Comparison of ENCODE assay signal across 38 cellular contexts in genomic region chr6:22281691-22282090, GRCh38. TPM values are rescaled to one million over a fixed set of nuclear protein-coding genes. Genes with fewer than 3 reads are reported as not detected.
"Had no signal": no experiment of that assay in that cellular context is flagged by ENCODE, and none has a peak within 500 bp of the region (broad histone marks: within the 10 kb centered on the region; RNA-seq: fewer than 3 reads in every experiment).

No MANE protein-coding gene starts in this region.

- H3K27me3 ChIP-seq: adrenal gland, body of pancreas, brain microvascular endothelial cell, breast epithelium had no signal

- H3K4me1 ChIP-seq: adrenal gland, breast epithelium had no signal

- H3K4me1 Mint-ChIP-seq: activated B cell treated with CpG ODN at 0.5 μM for 24 hours; activated CD4-positive, alpha-beta T cell treated with anti-CD3 and anti-CD28 coated beads, Interleukin-2, amount 10 ng/mL, durations not matched to agents 24 days and 14 days; activated naive CD8-positive, alpha-beta T cell treated with anti-CD3 and anti-CD28 coated beads for 36 hours; activated T-helper 17 cell treated with anti-CD3 and anti-CD28 coated beads, Interleukin-2, amount 50 U/mL, for 72 hours had no signal

- H3K36me3 Mint-ChIP-seq: activated CD4-positive, alpha-beta memory T cell treated with anti-CD3 and anti-CD28 coated beads for 36 hours; activated naive CD4-positive, alpha-beta T cell treated with anti-CD3 and anti-CD28 coated beads, Interleukin-2, amount 50 U/mL, for 72 hours; activated naive CD8-positive, alpha-beta T cell treated with anti-CD3 and anti-CD28 coated beads for 36 hours had no signal

- DNase-seq: activated B cell treated with CpG ODN at 0.5 μM for 24 hours; activated CD4-positive, alpha-beta memory T cell treated with anti-CD3 and anti-CD28 coated beads for 36 hours; activated CD4-positive, alpha-beta T cell treated with anti-CD3 and anti-CD28 coated beads for 4 hours; activated CD4-positive, alpha-beta T cell treated with anti-CD3 and anti-CD28 coated beads, Interleukin-2, amount 10 ng/mL, durations not matched to agents 24 days and 14 days; activated CD4-positive, alpha-beta T cell treated with anti-CD3 and anti-CD28 coated beads, Interleukin-2, amount 50 U/mL, for 1 hour; activated CD4-positive, alpha-beta T cell treated with anti-CD3 and anti-CD28 coated beads, Interleukin-2, amount 50 U/mL, for 4 hours; activated CD4-positive, CD25-positive, alpha-beta regulatory T cell treated with anti-CD3 and anti-CD28 coated beads, Interleukin-2, amount 50 U/mL, for 72 hours; activated CD8-positive, alpha-beta memory T cell treated with anti-CD3 and anti-CD28 coated beads, Interleukin-2, amount 50 U/mL, for 4 hours; activated CD8-positive, alpha-beta T cell treated with anti-CD3 and anti-CD28 coated beads for 36 hours; activated effector memory CD4-positive, alpha-beta T cell treated with anti-CD3 and anti-CD28 coated beads, Interleukin-2, amount 50 U/mL, for 16 hours; activated gamma-delta T cell treated with Interleukin-2 at 50 U/mL for 16 hours; activated naive CD4-positive, alpha-beta T cell; activated naive CD4-positive, alpha-beta T cell treated with anti-CD3 and anti-CD28 coated beads for 36 hours; activated naive CD4-positive, alpha-beta T cell treated with anti-CD3 and anti-CD28 coated beads, Interleukin-2, amount 50 U/mL, for 16 hours; activated naive CD8-positive, alpha-beta T cell treated with anti-CD3 and anti-CD28 coated beads for 36 hours; activated T-cell treated with anti-CD3 and anti-CD28 coated beads for 4 hours; activated T-cell treated with anti-CD3 and anti-CD28 coated beads, Interleukin-2, amount 50 U/mL, for 1 hour; activated T-cell treated with anti-CD3 and anti-CD28 coated beads, Interleukin-2, amount 50 U/mL, for 4 hours; activated T-cell treated with anti-CD3 and anti-CD28 coated beads, Interleukin-2, amount 50 U/mL, for 72 hours; adrenal gland; amniotic stem cell; aorta; body of pancreas; brain microvascular endothelial cell; central memory CD4-positive, alpha-beta T cell; T-helper 1 cell; T-helper 2 cell; T-helper 9 cell had no signal

- H3K27me3 Mint-ChIP-seq: activated B cell treated with CpG ODN at 0.5 μM for 24 hours; activated CD4-positive, alpha-beta memory T cell treated with anti-CD3 and anti-CD28 coated beads for 36 hours; activated CD4-positive, alpha-beta T cell treated with anti-CD3 and anti-CD28 coated beads, Interleukin-2, amount 10 ng/mL, durations not matched to agents 24 days and 14 days; activated CD8-positive, alpha-beta T cell treated with anti-CD3 and anti-CD28 coated beads for 36 hours; activated T-helper 17 cell treated with anti-CD3 and anti-CD28 coated beads, Interleukin-2, amount 50 U/mL, for 72 hours had no signal

- H3K4me3 ChIP-seq: adrenal gland, body of pancreas, breast epithelium had no signal

- H3K9me3 ChIP-seq: adrenal gland, body of pancreas, breast epithelium had no signal

- H3K4me3 Mint-ChIP-seq: activated B cell treated with CpG ODN at 0.5 μM for 24 hours; activated CD4-positive, alpha-beta memory T cell treated with anti-CD3 and anti-CD28 coated beads for 36 hours; activated CD4-positive, alpha-beta T cell treated with anti-CD3 and anti-CD28 coated beads, Interleukin-2, amount 10 ng/mL, durations not matched to agents 24 days and 14 days; activated CD8-positive, alpha-beta T cell treated with anti-CD3 and anti-CD28 coated beads for 36 hours; activated naive CD4-positive, alpha-beta T cell treated with anti-CD3 and anti-CD28 coated beads for 36 hours; activated naive CD8-positive, alpha-beta T cell treated with anti-CD3 and anti-CD28 coated beads for 36 hours; activated T-cell treated with anti-CD3 and anti-CD28 coated beads, Interleukin-2, amount 50 U/mL, for 4 hours; activated T-cell treated with anti-CD3 and anti-CD28 coated beads, Interleukin-2, amount 50 U/mL, for 72 hours; activated T-helper 1 cell treated with anti-CD3 and anti-CD28 coated beads, Interleukin-12 subunit alpha, Interleukin-12 subunit beta, Interleukin-2, Interleukin-4 antibody, amounts not matched to agents 30 ng/mL and 10 ng/mL and 1 ng/mL, durations not matched to agents 14 hours and 24 hours and 36 hours; activated T-helper 17 cell treated with anti-CD3 and anti-CD28 coated beads, Interleukin-2, amount 50 U/mL, for 72 hours; T-helper 1 cell treated with Interleukin-12 subunit alpha and Interleukin-12 subunit beta and Interleukin-4 antibody, amounts not matched to agents 30 μg/mL and 1 μg/mL, for 36 hours; T-helper 2 cell treated with Interferon-gamma antibody and Interleukin-4, amounts not matched to agents 5 μg/mL and 100 μg/mL, for 36 hours had no signal

- H3K9me3 Mint-ChIP-seq: activated B cell treated with CpG ODN at 0.5 μM for 24 hours; activated naive CD8-positive, alpha-beta T cell treated with anti-CD3 and anti-CD28 coated beads for 36 hours; activated T-helper 1 cell treated with anti-CD3 and anti-CD28 coated beads, Interleukin-12 subunit alpha, Interleukin-12 subunit beta, Interleukin-2, Interleukin-4 antibody, amounts not matched to agents 30 ng/mL and 10 ng/mL and 1 ng/mL, durations not matched to agents 14 hours and 24 hours and 36 hours had no signal

- H3K36me3 ChIP-seq: adrenal gland, brain microvascular endothelial cell, breast epithelium had no signal

- H3K27ac Mint-ChIP-seq: activated B cell treated with CpG ODN at 0.5 μM for 24 hours; activated CD4-positive, alpha-beta memory T cell treated with anti-CD3 and anti-CD28 coated beads for 36 hours; activated CD4-positive, alpha-beta T cell treated with anti-CD3 and anti-CD28 coated beads, Interleukin-2, amount 10 ng/mL, durations not matched to agents 24 days and 14 days; activated CD8-positive, alpha-beta T cell treated with anti-CD3 and anti-CD28 coated beads for 36 hours; activated naive CD4-positive, alpha-beta T cell treated with anti-CD3 and anti-CD28 coated beads for 36 hours; activated naive CD4-positive, alpha-beta T cell treated with anti-CD3 and anti-CD28 coated beads, Interleukin-2, amount 50 U/mL, for 72 hours; activated naive CD8-positive, alpha-beta T cell treated with anti-CD3 and anti-CD28 coated beads for 36 hours; activated T-cell treated with anti-CD3 and anti-CD28 coated beads, Interleukin-2, amount 50 U/mL, for 72 hours; activated T-helper 1 cell treated with anti-CD3 and anti-CD28 coated beads, Interleukin-12 subunit alpha, Interleukin-12 subunit beta, Interleukin-2, Interleukin-4 antibody, amounts not matched to agents 30 ng/mL and 10 ng/mL and 1 ng/mL, durations not matched to agents 14 hours and 24 hours and 36 hours; activated T-helper 17 cell treated with anti-CD3 and anti-CD28 coated beads, Interleukin-2, amount 50 U/mL, for 72 hours; T-helper 1 cell treated with Interleukin-12 subunit alpha and Interleukin-12 subunit beta and Interleukin-4 antibody, amounts not matched to agents 30 μg/mL and 1 μg/mL, for 36 hours; T-helper 2 cell treated with Interferon-gamma antibody and Interleukin-4, amounts not matched to agents 5 μg/mL and 100 μg/mL, for 36 hours had no signal

- H3K27ac ChIP-seq: adrenal gland, body of pancreas, brain microvascular endothelial cell, breast epithelium, VCaP had no signal

RNA-seq across cellular contexts. Expression of gene PRL, which starts 15.1 kb away (rescaled TPM):
- total RNA-seq: activated B cell treated with CpG ODN at 0.5 μM for 24 hours; activated CD4-positive, alpha-beta memory T cell treated with anti-CD3 and anti-CD28 coated beads for 36 hours; activated CD4-positive, alpha-beta T cell treated with anti-CD3 and anti-CD28 coated beads, Interleukin-2, amount 10 ng/mL, durations not matched to agents 24 days and 14 days; activated CD8-positive, alpha-beta memory T cell treated with anti-CD3 and anti-CD28 coated beads for 36 hours; activated naive CD4-positive, alpha-beta T cell treated with anti-CD3 and anti-CD28 coated beads for 36 hours; activated naive CD4-positive, alpha-beta T cell treated with anti-CD3 and anti-CD28 coated beads, Interleukin-2, amount 50 U/mL, for 72 hours; activated naive CD8-positive, alpha-beta T cell treated with anti-CD3 and anti-CD28 coated beads for 36 hours; activated T-helper 1 cell treated with anti-CD3 and anti-CD28 coated beads, Interleukin-12 subunit alpha, Interleukin-12 subunit beta, Interleukin-2, Interleukin-4 antibody, amounts not matched to agents 30 ng/mL and 10 ng/mL and 1 ng/mL, durations not matched to agents 14 hours and 24 hours and 36 hours; activated T-helper 17 cell treated with anti-CD3 and anti-CD28 coated beads, Interleukin-2, amount 50 U/mL, for 72 hours; adrenal gland; aorta; astrocyte; body of pancreas; cardiac septum had no signal
- polyA plus RNA-seq: adrenal gland, aorta had no signal
